1 cellular context compared by ENCODE assay signal in the genomic region with DNA sequence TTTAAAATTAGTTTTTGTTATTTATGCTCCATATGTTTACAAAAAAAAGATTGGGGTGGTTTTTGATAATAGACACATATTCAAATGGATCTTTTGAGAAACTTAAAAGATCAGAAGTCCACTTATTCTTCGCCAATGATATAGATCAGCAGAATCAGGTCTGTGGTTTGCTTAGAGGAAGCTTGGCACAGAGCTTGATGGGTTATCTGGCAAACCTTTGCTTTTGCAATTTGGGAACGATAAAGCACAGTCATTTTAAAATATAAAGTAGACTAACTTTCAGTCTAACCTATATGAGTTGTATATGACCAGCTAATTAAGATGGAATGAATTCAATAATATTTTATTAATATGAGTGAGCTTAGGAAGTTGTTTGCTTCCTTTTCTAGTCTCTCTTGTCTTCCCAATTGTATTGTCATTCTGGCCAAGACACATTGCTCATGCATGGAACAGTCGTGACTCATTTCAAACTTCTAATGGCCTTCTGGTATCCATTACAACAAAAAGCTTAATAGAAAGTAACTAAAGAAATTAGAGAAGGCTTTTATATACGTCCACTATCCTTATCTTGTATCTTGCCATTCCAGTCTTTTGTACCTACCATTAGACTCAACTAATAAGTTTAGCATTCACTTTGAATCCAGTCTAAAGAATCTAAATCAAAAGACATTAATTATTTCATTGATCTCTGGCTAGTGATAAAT.
TF ChIP-seq lines count a peak whose summit lies in the region.

No MANE protein-coding gene starts in this region.

TF ChIP-seq in WTC11, 78 proteins besides CTCF, POLR2A, EP300 and RAD21 (continued from another document):
- TF ChIP-seq, protein P1, sequence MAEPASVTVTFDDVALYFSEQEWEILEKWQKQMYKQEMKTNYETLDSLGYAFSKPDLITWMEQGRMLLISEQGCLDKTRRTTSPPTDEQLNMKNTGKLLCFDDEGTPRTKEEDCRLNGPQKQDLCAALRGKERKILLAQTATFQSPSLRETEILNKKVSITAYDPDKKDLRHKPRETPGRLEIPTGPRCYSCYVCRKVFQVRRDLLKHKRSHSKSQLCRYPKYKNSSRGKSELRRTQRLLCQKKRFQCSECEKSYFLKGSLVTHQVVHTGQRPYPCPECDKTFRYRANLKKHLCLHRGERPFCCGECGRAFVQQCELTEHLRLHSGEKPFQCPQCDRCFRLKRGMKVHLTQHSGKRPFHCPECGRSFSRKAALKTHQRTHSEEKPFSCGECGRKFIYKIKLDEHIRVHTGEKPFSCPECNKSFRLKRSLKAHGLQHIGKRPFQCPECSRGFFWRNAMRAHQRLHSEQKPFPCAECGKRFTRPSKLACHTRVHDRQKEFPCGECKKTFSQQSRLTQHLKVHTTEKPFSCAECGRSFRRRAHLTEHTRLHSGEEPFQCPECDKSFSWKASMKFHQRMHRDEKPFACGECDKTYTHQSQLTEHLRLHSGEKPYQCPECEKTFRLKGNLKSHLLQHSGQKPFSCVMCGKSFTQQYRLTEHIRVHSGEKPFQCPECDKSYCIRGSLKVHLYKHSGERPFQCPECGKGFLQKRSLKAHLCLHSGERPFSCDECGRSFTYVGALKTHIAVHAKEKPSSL (CRISPR knock-in tag; conservative IDR thresholded peaks at IDR 0.05): no peak
- TF ChIP-seq ZSCAN18 (CRISPR knock-in tag; IDR thresholded peaks at IDR 0.05): no peak
- TF ChIP-seq TEAD4 (CRISPR knock-in tag; IDR thresholded peaks at IDR 0.05): no peak
- TF ChIP-seq AFF4 (CRISPR knock-in tag; IDR thresholded peaks at IDR 0.05; ENCODE audit: borderline replicate concordance): no peak
